Comparison of ENCODE assay signal across 9 cellular contexts in genomic region chr10:103691723-103692380, GRCh38.
DNase-seq lines count a peak whose midpoint lies in the region; ATAC-seq, FAIRE-seq and TF ChIP-seq lines count a peak whose summit lies in the region.
"Had no signal": no experiment of that assay in that cellular context is flagged by ENCODE, and none has a peak within 500 bp of the region (broad histone marks: within the 10 kb centered on the region; RNA-seq: fewer than 3 reads in every experiment).

No MANE protein-coding gene starts in this region.

- peak overlapping the region in 3 of 4 donors; percentile 32 to 47 (median 45) for H3K27ac ChIP-seq in esophagus muscularis mucosa (replicated peaks in 1 of 4)

- FAIRE-seq in GM12891 (lab: Jason Lieb, UNC) = peak; percentile 91
- FAIRE-seq: colon had no signal

- intact Hi-C loops in esophagus muscularis mucosa (cut with DNase I) = no loop called here

- TF ChIP-seq EP300 in esophagus muscularis mucosa (IDR thresholded peaks at IDR 0.05) = no peak

- TF ChIP-seq POLR2A in GM12891 (IDR thresholded peaks at IDR 0.05; ENCODE audit: low read depth, low read length) (no peak), esophagus muscularis mucosa (IDR thresholded peaks at IDR 0.05; ENCODE audit: low read depth) (no peak)

- DNase-seq in GM12891 (ENCODE audit: insufficient read length, low spot score) = no peak
- no peak for DNase-seq in esophagus muscularis mucosa (ENCODE audit: extremely low spot score)
- DNase-seq in putamen (ENCODE audit: low spot score) = no peak
- no peak for DNase-seq in iPS-NIHi7 (ENCODE audit: extremely low spot score)
- DNase-seq in T-helper 9 cell = no peak
- no peak for DNase-seq in KG1 (lab: John Stamatoyannopoulos, UW)

- ATAC-seq in GM21447 (IDR thresholded peaks at IDR 0.05; ENCODE audit: unreplicated experiment) (peak; percentile 31), HG03558 (IDR thresholded peaks at IDR 0.05; ENCODE audit: extremely low read depth, unreplicated experiment) (peak; percentile 4)

- H3K36me3 ChIP-seq in esophagus muscularis mucosa = no peaks in the 10 kb centered on the region

- peaks cover 30 to 59% (median 43%) of the 10 kb centered on the region in 4 donors for H3K4me1 ChIP-seq in esophagus muscularis mucosa

- WGBS in esophagus muscularis mucosa = 73% methylated on average over 11 of the region's 12 CpGs

- H3K4me3 ChIP-seq in esophagus muscularis mucosa = peak overlapping the region; percentile 46 to 59 (median 51)

- H3K27me3 ChIP-seq in esophagus muscularis mucosa = peaks cover 0 to 21% (median 0%) of the 10 kb centered on the region in 4 donors

- no peaks in the 10 kb centered on the region for H3K9me3 ChIP-seq in esophagus muscularis mucosa

- TF ChIP-seq CTCF in esophagus muscularis mucosa (IDR thresholded peaks at IDR 0.05) = no peak

TF ChIP-seq in GM12891, 5 proteins besides CTCF, POLR2A, EP300 and RAD21:
- TF ChIP-seq PAX5 (IDR thresholded peaks at IDR 0.05; ENCODE audit: insufficient read depth, low read length, severe bottlenecking) (no peak), POLR2AphosphoS5 (IDR thresholded peaks at IDR 0.05; ENCODE audit: low read depth, low read length) (no peak), TAF1 (IDR thresholded peaks at IDR 0.05; ENCODE audit: low read depth, low read length) (no peak)
